9 cellular contexts compared by ENCODE assay signal in genomic region chr10:59991661-59992060, GRCh38.
DNase-seq lines count a peak whose midpoint lies in the region; TF ChIP-seq lines count a peak whose summit lies in the region.
"Had no signal": no experiment of that assay in that cellular context is flagged by ENCODE, and none has a peak within 500 bp of the region (broad histone marks: within the 10 kb centered on the region; RNA-seq: fewer than 3 reads in every experiment).

No MANE protein-coding gene starts in this region.

- no peaks in the 10 kb centered on the region for H3K27me3 ChIP-seq in HL-60 (ENCODE audit: insufficient read depth, poor library complexity, severe bottlenecking)
- H3K27me3 ChIP-seq in OCI-LY3 (ENCODE audit: low read depth, low read length): no peaks in the 10 kb centered on the region
- no peaks in the 10 kb centered on the region for H3K27me3 ChIP-seq in esophagus muscularis mucosa
- H3K27me3 ChIP-seq: SJSA1 had no signal

- no peak for TF ChIP-seq POLR2A in esophagus muscularis mucosa (IDR thresholded peaks at IDR 0.05; ENCODE audit: low read depth)

- H2AFZ ChIP-seq in OCI-LY3 (ENCODE audit: low read depth, low read length): peak overlapping the region; percentile 85

- H3K4me3 ChIP-seq in HL-60 (replicated peaks; ENCODE audit: insufficient read depth, low read length) (no peak overlapping the region), OCI-LY3 (ENCODE audit: low read length) (peak overlapping the region; percentile 51), esophagus muscularis mucosa (peak overlapping the region; percentile 1 to 45 (median 16))
- H3K4me3 ChIP-seq: SJSA1 had no signal

- WGBS in esophagus muscularis mucosa: 16% methylated on average over 3 of the region's 3 CpGs

- TF ChIP-seq CTCF in HL-60 (IDR thresholded peaks at IDR 0.05; ENCODE audit: insufficient read depth, low read length) (no peak), OCI-LY3 (IDR thresholded peaks at IDR 0.05; ENCODE audit: low read depth, low read length) (no peak), esophagus muscularis mucosa (IDR thresholded peaks at IDR 0.05) (no peak)

- no peak for TF ChIP-seq EP300 in esophagus muscularis mucosa (IDR thresholded peaks at IDR 0.05)

- DNase-seq in NCI-H1092 treated with DMSO at 0.1 percent for 48 hours (lab: John Stamatoyannopoulos, UW) (peak; percentile 26), NCI-H1092 (lab: John Stamatoyannopoulos, UW) (no peak), HL-60 (ENCODE audit: low read depth in 1 of 2, low spot score in 1 of 2) (peak; percentile 6 to 39), esophagus muscularis mucosa (ENCODE audit: extremely low spot score) (no peak), renal cortical epithelial cell (ENCODE audit: low read depth) (peak; percentile 96), iPS-NIHi7 (ENCODE audit: extremely low spot score) (no peak)
- DNase-seq in activated CD8-positive, alpha-beta memory T cell treated with anti-CD3 and anti-CD28 coated beads, Interleukin-2, amount 50 U/mL, for 48 hours: no peak

- H3K79me2 ChIP-seq in OCI-LY3 (ENCODE audit: low read length): no peaks in the 10 kb centered on the region

- H3K36me3 ChIP-seq in OCI-LY3 (replicated peaks; ENCODE audit: low read depth, low read length) (no peaks in the 10 kb centered on the region), esophagus muscularis mucosa (no peaks in the 10 kb centered on the region)
- H3K36me3 ChIP-seq: SJSA1 had no signal

- H3K4me1 ChIP-seq in OCI-LY3 (ENCODE audit: low read length) (peaks cover 8% of the 10 kb centered on the region), esophagus muscularis mucosa (peaks cover 2 to 22% (median 9%) of the 10 kb centered on the region in 4 donors)
- H3K4me1 ChIP-seq: SJSA1 had no signal

- intact Hi-C loops in esophagus muscularis mucosa (cut with DNase I): no loop called here

- H3K27ac ChIP-seq in HL-60 (replicated peaks) (no peak overlapping the region), OCI-LY3 (ENCODE audit: low read length) (no peak overlapping the region), esophagus muscularis mucosa (replicated peaks in 1 of 4) (peak overlapping the region; percentile 52 to 63 (median 55))
- H3K27ac ChIP-seq: SJSA1 had no signal

- no peak overlapping the region for H3K9ac ChIP-seq in OCI-LY3 (ENCODE audit: low read length)

- no peaks in the 10 kb centered on the region for H3K9me3 ChIP-seq in OCI-LY3 (ENCODE audit: insufficient read depth, low read length)
- H3K9me3 ChIP-seq in esophagus muscularis mucosa: peaks cover 0 to 6% (median 0%) of the 10 kb centered on the region in 4 donors
- H3K9me3 ChIP-seq: SJSA1 had no signal

- no peaks in the 10 kb centered on the region for H4K20me1 ChIP-seq in OCI-LY3 (ENCODE audit: insufficient read depth, low read length)

- H3K4me2 ChIP-seq in OCI-LY3 (ENCODE audit: low read length): peak overlapping the region; percentile 72

Comparison
In these comparisons a context has a peak if more than half of its experiments do, and no peak if none do; other contexts are left out.
1. DNase-seq: peak in NCI-H1092 treated with DMSO at 0.1 percent for 48 hours (single experiment), HL-60 (2 of 2) and renal cortical epithelial cell (single experiment); none in NCI-H1092 (single experiment), esophagus muscularis mucosa (single experiment), iPS-NIHi7 (single experiment) and activated CD8-positive, alpha-beta memory T cell treated with anti-CD3 and anti-CD28 coated beads, Interleukin-2, amount 50 U/mL, for 48 hours (single experiment).
2. H3K27ac ChIP-seq: peak in esophagus muscularis mucosa (4 of 4); none in HL-60 (single experiment) and OCI-LY3 (single experiment).